ENCODE assay signal across 13 cellular contexts in the genomic region with DNA sequence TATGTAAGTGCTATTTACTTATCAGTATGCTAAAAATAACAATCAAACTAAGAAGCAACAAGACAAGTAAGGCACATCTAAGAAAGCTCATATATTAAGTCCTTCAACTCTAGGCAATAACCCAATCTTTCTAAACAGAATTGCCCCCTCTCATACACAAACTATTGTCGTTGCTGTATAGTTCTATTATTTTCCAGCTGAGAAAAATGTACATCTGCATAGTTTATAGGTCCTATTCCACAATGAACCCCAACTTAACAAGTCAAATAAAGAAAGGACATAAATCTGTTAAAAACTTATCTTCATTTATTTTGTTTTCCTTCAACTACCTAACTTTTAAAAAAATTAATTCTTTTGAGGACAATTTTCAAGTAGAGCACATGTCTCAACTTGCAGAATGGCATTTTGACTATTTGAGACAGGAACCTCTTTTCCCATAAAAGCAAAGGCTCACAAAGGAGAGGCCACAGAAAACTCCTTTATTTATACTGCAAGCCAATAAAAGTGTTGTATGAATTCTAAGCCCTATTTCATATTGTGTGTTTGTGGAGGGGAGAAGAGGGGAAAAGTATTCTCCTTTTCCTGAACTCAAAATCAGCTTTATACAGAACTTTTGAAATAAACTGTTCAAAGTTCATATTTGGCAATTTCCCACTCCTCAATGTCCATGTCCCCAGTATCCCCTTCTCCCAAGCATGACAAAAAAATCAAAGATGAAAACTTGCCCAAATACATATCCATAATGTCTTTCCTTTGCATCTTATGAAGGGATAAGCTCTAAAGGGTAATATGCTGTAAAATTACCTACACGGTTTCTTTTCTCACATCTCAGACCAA. TPM values are rescaled to one million over a fixed set of nuclear protein-coding genes. Genes with fewer than 3 reads are reported as not detected.
A peak's percentile ranks its signal among the peaks of the same experiment; 100 is the strongest.
DNase-seq lines count a peak whose midpoint lies in the region; ATAC-seq and TF ChIP-seq lines count a peak whose summit lies in the region.
"Had no signal": no experiment of that assay in that cellular context is flagged by ENCODE, and none has a peak within 500 bp of the region (broad histone marks: within the 10 kb centered on the region; RNA-seq: fewer than 3 reads in every experiment).

No MANE protein-coding gene starts in this region.

- H3K4me3 Mint-ChIP-seq in activated CD4-positive, alpha-beta T cell treated with anti-CD3 and anti-CD28 coated beads for 36 hours, result no peak overlapping the region

- H3K27ac ChIP-seq in body of pancreas (peak overlapping the region in 3 of 4 donors; percentile 75 to 76 (median 75)), lower lobe of right lung (peak overlapping the region; percentile 68), thyroid gland (peak overlapping the region; percentile 61 to 69 (median 64))
- H3K27ac ChIP-seq: thoracic aorta had no signal

- H3K27ac Mint-ChIP-seq in activated CD4-positive, alpha-beta T cell treated with anti-CD3 and anti-CD28 coated beads for 36 hours, result peak overlapping the region; percentile 2

- intact Hi-C loops in activated CD4-positive, alpha-beta T cell treated with anti-CD3 and anti-CD28 coated beads for 36 hours (cut with DNase I, micrococcal nuclease), result loop anchor here in 1 of 2 experiments (5.0 kb wide), 2 partner anchors 111 to 251 kb away; no protein-coding TSS in a partner anchor
- intact Hi-C loops in body of pancreas (cut with DNase I), result no loop called here
- intact Hi-C loops in lower lobe of right lung (cut with DNase I), result no loop called here
- intact Hi-C loops in thyroid gland (cut with DNase I), result no loop called here

- ATAC-seq in activated CD4-positive, alpha-beta T cell treated with anti-CD3 and anti-CD28 coated beads for 36 hours, result no peak
- ATAC-seq in body of pancreas (no peak), lower lobe of right lung (no peak), GM18505 (IDR thresholded peaks at IDR 0.05; ENCODE audit: unreplicated experiment) (no peak)
- ATAC-seq: activated CD4-positive, CD25-positive, alpha-beta regulatory T cell treated with anti-CD3 and anti-CD28 coated beads, Interleukin-2, amount 50 U/mL, for 24 hours had no signal

- TF ChIP-seq CTCF in body of pancreas (IDR thresholded peaks at IDR 0.05) (no peak), lower lobe of right lung (IDR thresholded peaks at IDR 0.05) (no peak), thyroid gland (IDR thresholded peaks at IDR 0.05) (no peak)

- no peak for DNase-seq in activated CD4-positive, alpha-beta T cell treated with anti-CD3 and anti-CD28 coated beads for 36 hours
- DNase-seq in activated CD4-positive, alpha-beta T cell treated with anti-CD3 and anti-CD28 coated beads for 4 hours, result no peak
- no peak for DNase-seq in body of pancreas
- DNase-seq in lower lobe of right lung, result no peak
- DNase-seq in thyroid gland, result no peak
- DNase-seq in NCI-H69 (lab: John Stamatoyannopoulos, UW), result no peak
- DNase-seq in DMS153 treated with DMSO at 0.1 percent for 48 hours (lab: John Stamatoyannopoulos, UW; ENCODE audit: unreplicated experiment), result no peak
- DNase-seq: mesendoderm; NCI-H2029 treated with DMSO at 0.1 percent for 48 hours; stimulated activated CD4-positive, alpha-beta T cell treated with anti-CD3 and anti-CD28 coated beads, Interleukin-1b, Interleukin-23, amount 100 ng/mL, for 48 hours had no signal

- H3K36me3 ChIP-seq in body of pancreas (replicated peaks in 1 of 2; ENCODE audit: insufficient read depth in 1 of 2, low read depth in 2 of 2) (no peaks in the 10 kb centered on the region), lower lobe of right lung (no peaks in the 10 kb centered on the region), thyroid gland (no peaks in the 10 kb centered on the region)
- H3K36me3 ChIP-seq: thoracic aorta had no signal

- no peaks in the 10 kb centered on the region for H3K27me3 Mint-ChIP-seq in activated CD4-positive, alpha-beta T cell treated with anti-CD3 and anti-CD28 coated beads for 36 hours

- H3K4me1 Mint-ChIP-seq in activated CD4-positive, alpha-beta T cell treated with anti-CD3 and anti-CD28 coated beads for 36 hours, result peaks cover 40% of the 10 kb centered on the region

- H3K27me3 ChIP-seq in body of pancreas (no peaks in the 10 kb centered on the region), lower lobe of right lung (ENCODE audit: low read depth) (no peaks in the 10 kb centered on the region), thyroid gland (no peaks in the 10 kb centered on the region)

- CTCF ChIA-PET in activated CD4-positive, alpha-beta T cell treated with anti-CD3 and anti-CD28 coated beads for 36 hours (lab: Charles Lee), result interaction anchor here (0.9 to 2.6 kb wide), 10 partner anchors 10 to 211 kb away, joined by 3 to 13 read pairs (median 3); no protein-coding TSS in a partner anchor

- POLR2A ChIA-PET in activated CD4-positive, alpha-beta T cell treated with anti-CD3 and anti-CD28 coated beads for 36 hours (lab: Charles Lee), result no interaction called here

- H3K4me1 ChIP-seq in body of pancreas, result peaks cover 57% of the 10 kb centered on the region
- peaks cover 80% of the 10 kb centered on the region for H3K4me1 ChIP-seq in lower lobe of right lung
- peaks cover 48 to 55% of the 10 kb centered on the region in 2 donors for H3K4me1 ChIP-seq in thyroid gland

- no peaks in the 10 kb centered on the region for H3K9me3 Mint-ChIP-seq in activated CD4-positive, alpha-beta T cell treated with anti-CD3 and anti-CD28 coated beads for 36 hours (ENCODE audit: low read depth)

- H3K9me3 ChIP-seq in body of pancreas (no peaks in the 10 kb centered on the region), lower lobe of right lung (no peaks in the 10 kb centered on the region), thyroid gland (no peaks in the 10 kb centered on the region)
- H3K9me3 ChIP-seq: thoracic aorta had no signal

- TF ChIP-seq POLR2A in body of pancreas (IDR thresholded peaks at IDR 0.05), result no peak
- TF ChIP-seq POLR2A in thyroid gland (IDR thresholded peaks at IDR 0.05), result no peak
- no peak for TF ChIP-seq POLR2A in GM18505 (IDR thresholded peaks at IDR 0.05; ENCODE audit: borderline replicate concordance, extremely low read depth, insufficient read depth, insufficient read length)

- H3K4me3 ChIP-seq in body of pancreas, result no peak overlapping the region
- no peak overlapping the region for H3K4me3 ChIP-seq in lower lobe of right lung
- no peak overlapping the region for H3K4me3 ChIP-seq in thyroid gland (replicated peaks in 1 of 3)
- H3K4me3 ChIP-seq: thoracic aorta had no signal

- WGBS in body of pancreas, 2 donors, result 32 to 33% methylated on average over 2 of the region's 2 CpGs
- 50 to 55% methylated on average over 2 of the region's 2 CpGs for WGBS in thyroid gland, 2 donors

- H3K36me3 Mint-ChIP-seq in activated CD4-positive, alpha-beta T cell treated with anti-CD3 and anti-CD28 coated beads for 36 hours (ENCODE audit: low read depth), result no peaks in the 10 kb centered on the region

RNA-seq across cellular contexts. Expression of a gene that starts 37.4 kb away (rescaled TPM):
- total RNA-seq in activated CD4-positive, alpha-beta T cell treated with anti-CD3 and anti-CD28 coated beads for 36 hours, result 10 to 100 TPM; 70.3 to 84.8 TPM
- 100 to 1,000 TPM; 112 to 215 TPM for total RNA-seq in body of pancreas
- 317 TPM for total RNA-seq in lower lobe of right lung
- 100 to 1,000 TPM; 144 to 256 (median 180) TPM for total RNA-seq in thyroid gland
